ENCODE assay signal across 1 cellular context in the genomic region with DNA sequence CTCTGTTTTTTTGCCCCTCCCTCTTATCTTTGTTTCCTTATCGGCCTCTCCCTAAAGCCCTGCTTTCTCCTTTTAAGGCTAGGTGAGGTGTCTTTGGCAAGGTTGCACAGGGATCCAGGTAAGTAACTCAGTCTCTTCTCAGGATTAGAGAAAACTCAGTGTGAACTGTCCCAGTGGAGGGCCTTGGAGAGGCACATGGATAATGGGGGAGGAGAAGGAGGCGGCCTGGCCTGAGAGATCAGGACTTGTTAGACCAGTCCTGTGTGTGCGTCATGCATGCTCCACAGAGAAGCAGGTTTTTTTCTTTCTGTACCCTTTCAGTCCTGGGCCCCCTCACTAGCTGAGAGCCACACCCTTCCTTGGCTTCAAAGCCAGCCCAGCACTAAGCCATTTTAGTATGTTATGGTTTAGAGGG.
TF ChIP-seq lines count a peak whose summit lies in the region.

No MANE protein-coding gene starts in this region.

TF ChIP-seq in GM23338, 12 proteins besides CTCF, POLR2A, EP300 and RAD21 (continued from another document):
- TF ChIP-seq, protein P1, sequence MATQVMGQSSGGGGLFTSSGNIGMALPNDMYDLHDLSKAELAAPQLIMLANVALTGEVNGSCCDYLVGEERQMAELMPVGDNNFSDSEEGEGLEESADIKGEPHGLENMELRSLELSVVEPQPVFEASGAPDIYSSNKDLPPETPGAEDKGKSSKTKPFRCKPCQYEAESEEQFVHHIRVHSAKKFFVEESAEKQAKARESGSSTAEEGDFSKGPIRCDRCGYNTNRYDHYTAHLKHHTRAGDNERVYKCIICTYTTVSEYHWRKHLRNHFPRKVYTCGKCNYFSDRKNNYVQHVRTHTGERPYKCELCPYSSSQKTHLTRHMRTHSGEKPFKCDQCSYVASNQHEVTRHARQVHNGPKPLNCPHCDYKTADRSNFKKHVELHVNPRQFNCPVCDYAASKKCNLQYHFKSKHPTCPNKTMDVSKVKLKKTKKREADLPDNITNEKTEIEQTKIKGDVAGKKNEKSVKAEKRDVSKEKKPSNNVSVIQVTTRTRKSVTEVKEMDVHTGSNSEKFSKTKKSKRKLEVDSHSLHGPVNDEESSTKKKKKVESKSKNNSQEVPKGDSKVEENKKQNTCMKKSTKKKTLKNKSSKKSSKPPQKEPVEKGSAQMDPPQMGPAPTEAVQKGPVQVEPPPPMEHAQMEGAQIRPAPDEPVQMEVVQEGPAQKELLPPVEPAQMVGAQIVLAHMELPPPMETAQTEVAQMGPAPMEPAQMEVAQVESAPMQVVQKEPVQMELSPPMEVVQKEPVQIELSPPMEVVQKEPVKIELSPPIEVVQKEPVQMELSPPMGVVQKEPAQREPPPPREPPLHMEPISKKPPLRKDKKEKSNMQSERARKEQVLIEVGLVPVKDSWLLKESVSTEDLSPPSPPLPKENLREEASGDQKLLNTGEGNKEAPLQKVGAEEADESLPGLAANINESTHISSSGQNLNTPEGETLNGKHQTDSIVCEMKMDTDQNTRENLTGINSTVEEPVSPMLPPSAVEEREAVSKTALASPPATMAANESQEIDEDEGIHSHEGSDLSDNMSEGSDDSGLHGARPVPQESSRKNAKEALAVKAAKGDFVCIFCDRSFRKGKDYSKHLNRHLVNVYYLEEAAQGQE (IDR thresholded peaks at IDR 0.05; ENCODE audit: unreplicated experiment): no peak
- TF ChIP-seq NANOG (IDR thresholded peaks at IDR 0.05; ENCODE audit: borderline replicate concordance): no peak
- TF ChIP-seq, protein P2, sequence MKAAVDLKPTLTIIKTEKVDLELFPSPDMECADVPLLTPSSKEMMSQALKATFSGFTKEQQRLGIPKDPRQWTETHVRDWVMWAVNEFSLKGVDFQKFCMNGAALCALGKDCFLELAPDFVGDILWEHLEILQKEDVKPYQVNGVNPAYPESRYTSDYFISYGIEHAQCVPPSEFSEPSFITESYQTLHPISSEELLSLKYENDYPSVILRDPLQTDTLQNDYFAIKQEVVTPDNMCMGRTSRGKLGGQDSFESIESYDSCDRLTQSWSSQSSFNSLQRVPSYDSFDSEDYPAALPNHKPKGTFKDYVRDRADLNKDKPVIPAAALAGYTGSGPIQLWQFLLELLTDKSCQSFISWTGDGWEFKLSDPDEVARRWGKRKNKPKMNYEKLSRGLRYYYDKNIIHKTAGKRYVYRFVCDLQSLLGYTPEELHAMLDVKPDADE (IDR thresholded peaks at IDR 0.05): no peak
TF ChIP-seq in GM23338: peak in this region for 1.
